In genomic region chr10:95606922-95607321, GRCh38 we compare ENCODE assay signal across 1 cellular context.
TF ChIP-seq lines count a peak whose summit lies in the region.

No MANE protein-coding gene starts in this region.

TF ChIP-seq in SK-N-SH treated with all-trans-retinoic acid at 6 μM for 48 hours, 23 proteins besides CTCF, POLR2A, EP300 and RAD21 (continued from another document):
- no peak for TF ChIP-seq TSHZ2 (CRISPR knock-in tag; IDR thresholded peaks at IDR 0.05)
- no peak for TF ChIP-seq CSDC2 (CRISPR knock-in tag; IDR thresholded peaks at IDR 0.05)
- TF ChIP-seq ZNF70 (CRISPR knock-in tag; IDR thresholded peaks at IDR 0.05) = no peak
- TF ChIP-seq GLIS3 (CRISPR knock-in tag; IDR thresholded peaks at IDR 0.05) = no peak
